ENCODE assay signal across 23 cellular contexts in genomic region chr15:58401991-58402649, GRCh38. TPM values are rescaled to one million over a fixed set of nuclear protein-coding genes. Genes with fewer than 3 reads are reported as not detected.
DNase-seq lines count a peak whose midpoint lies in the region; ATAC-seq and TF ChIP-seq lines count a peak whose summit lies in the region.
"Had no signal": no experiment of that assay in that cellular context is flagged by ENCODE, and none has a peak within 500 bp of the region (broad histone marks: within the 10 kb centered on the region; RNA-seq: fewer than 3 reads in every experiment).

No MANE protein-coding gene starts in this region.

- no peak overlapping the region for H4K8ac ChIP-seq in mesenchymal stem cell (ENCODE audit: low read length)

- no peak overlapping the region for H3K4me2 ChIP-seq in mesenchymal stem cell (ENCODE audit: low read length, poor library complexity, severe bottlenecking)
- H3K4me2 ChIP-seq: BLaER1 had no signal

- intact Hi-C loops in mucosa of descending colon (cut with DNase I, micrococcal nuclease) (loop anchor here in 1 of 2 donors (10.0 kb wide), 1 partner anchor 377 kb away; no protein-coding TSS in a partner anchor), left lung (cut with DNase I) (no loop called here)

- H3K4ac ChIP-seq in mesenchymal stem cell (ENCODE audit: low read depth in 1 of 2, low read length in 2 of 2), result no peak overlapping the region

- peak overlapping the region in 1 of 2 experiments; percentile 44 for H3K14ac ChIP-seq in mesenchymal stem cell (ENCODE audit: low read length in 2 of 2)

- H3K4me1 ChIP-seq in RWPE2 (ENCODE audit: insufficient read depth, poor library complexity, severe bottlenecking), result peaks cover 9% of the 10 kb centered on the region
- H3K4me1 ChIP-seq in mucosa of descending colon (ENCODE audit: low read depth), result no peaks in the 10 kb centered on the region
- H3K4me1 ChIP-seq in mesenchymal stem cell (ENCODE audit: control insufficient read depth, insufficient read depth, low read depth, low read length), result no peaks in the 10 kb centered on the region
- H3K4me1 ChIP-seq in left lung, result no peaks in the 10 kb centered on the region
- H3K4me1 ChIP-seq: BLaER1, tibial artery had no signal

- no peak overlapping the region for H2BK5ac ChIP-seq in mesenchymal stem cell (ENCODE audit: low read depth, low read length, poor library complexity, severe bottlenecking)

- no peak overlapping the region for H2AFZ ChIP-seq in mesenchymal stem cell (ENCODE audit: low read depth, low read length)

- H3K36me3 ChIP-seq in RWPE2 (ENCODE audit: low read depth) (no peaks in the 10 kb centered on the region), mucosa of descending colon (ENCODE audit: low read depth) (no peaks in the 10 kb centered on the region), mesenchymal stem cell (ENCODE audit: control insufficient read depth in 1 of 2, insufficient read depth in 2 of 2, low read depth in 1 of 2, low read length in 2 of 2) (no peaks in the 10 kb centered on the region), left lung (no peaks in the 10 kb centered on the region)
- H3K36me3 ChIP-seq: BLaER1, brain microvascular endothelial cell, neutrophil, tibial artery had no signal

- H2BK120ac ChIP-seq in mesenchymal stem cell (ENCODE audit: low read depth, low read length), result no peak overlapping the region

- no peak overlapping the region for H4K91ac ChIP-seq in mesenchymal stem cell (ENCODE audit: low read length)

- H3K23ac ChIP-seq in mesenchymal stem cell (ENCODE audit: low read length in 2 of 2), result no peak overlapping the region

- peak overlapping the region in 1 of 2 experiments; percentile 14 for H3K18ac ChIP-seq in mesenchymal stem cell (ENCODE audit: low read depth in 1 of 2, low read length in 2 of 2)

- H2AK5ac ChIP-seq in mesenchymal stem cell (ENCODE audit: low read length, severe bottlenecking), result no peak overlapping the region

- WGBS in mesenchymal stem cell, result 84% methylated on average over 8 of the region's 8 CpGs

- H3K79me1 ChIP-seq in mesenchymal stem cell (replicated peaks; ENCODE audit: low read length, poor library complexity, severe bottlenecking), result no peaks in the 10 kb centered on the region

- no peak for TF ChIP-seq CTCF in RWPE2 (IDR thresholded peaks at IDR 0.05; ENCODE audit: poor library complexity, severe bottlenecking)
- no peak for TF ChIP-seq CTCF in mucosa of descending colon (IDR thresholded peaks at IDR 0.05)
- no peak for TF ChIP-seq CTCF in left lung (IDR thresholded peaks at IDR 0.05)

- H3K27ac ChIP-seq in RWPE2 (ENCODE audit: poor library complexity, severe bottlenecking), result no peak overlapping the region
- H3K27ac ChIP-seq in mesenchymal stem cell (ENCODE audit: low read length, poor library complexity, severe bottlenecking), result no peak overlapping the region
- no peak overlapping the region for H3K27ac ChIP-seq in left lung
- H3K27ac ChIP-seq: BLaER1, brain microvascular endothelial cell, neutrophil, tibial artery had no signal

- ATAC-seq in RWPE2 (ENCODE audit: low read depth), result peak; percentile 79
- ATAC-seq in esophagus mucosa, result peak; percentile 47
- peak; percentile 13 for ATAC-seq in mucosa of descending colon
- ATAC-seq in HG03457 (IDR thresholded peaks at IDR 0.05; ENCODE audit: unreplicated experiment), result no peak
- no peak for ATAC-seq in left lung
- ATAC-seq: activated T-cell treated with anti-CD3 and anti-CD28 coated beads, Interleukin-2, amount 50 U/mL, for 72 hours had no signal

- H2BK15ac ChIP-seq in mesenchymal stem cell (ENCODE audit: low read depth, poor library complexity, severe bottlenecking), result no peak overlapping the region

- DNase-seq in NCI-H82 (lab: John Stamatoyannopoulos, UW) (peak; percentile 14), NCI-H82 treated with DMSO at 0.1 percent for 48 hours (lab: John Stamatoyannopoulos, UW; ENCODE audit: unreplicated experiment) (no peak), RWPE2 (ENCODE audit: low spot score) (no peak), mucosa of descending colon (no peak), mesenchymal stem cell (no peak), left lung (no peak)
- DNase-seq: 8988T; activated CD8-positive, alpha-beta memory T cell treated with anti-CD3 and anti-CD28 coated beads for 24 hours; activated T-cell treated with anti-CD3 and anti-CD28 coated beads, Interleukin-2, amount 50 U/mL, for 72 hours; brain microvascular endothelial cell; dermis blood vessel endothelial cell; erythroblast; GF-D8; head of caudate nucleus; KG1; SHP77 treated with DMSO at 0.1 percent for 48 hours; stimulated activated naive CD4-positive, alpha-beta T cell; T-helper 2 cell; tibial artery had no signal

- no peak overlapping the region for H3K9ac ChIP-seq in mesenchymal stem cell (ENCODE audit: low read length)
- H3K9ac ChIP-seq: BLaER1 had no signal

- H2BK12ac ChIP-seq in mesenchymal stem cell (ENCODE audit: low read length in 2 of 2), result peak overlapping the region in 1 of 2 experiments; percentile 51

- H3K9me3 ChIP-seq in RWPE2 (ENCODE audit: severe bottlenecking) (no peaks in the 10 kb centered on the region), mucosa of descending colon (no peaks in the 10 kb centered on the region), mesenchymal stem cell (ENCODE audit: control insufficient read depth, low read length) (no peaks in the 10 kb centered on the region), left lung (no peaks in the 10 kb centered on the region)
- H3K9me3 ChIP-seq: neutrophil, tibial artery had no signal

- H3K4me3 ChIP-seq in RWPE2 (ENCODE audit: severe bottlenecking), result no peak overlapping the region
- H3K4me3 ChIP-seq in mucosa of descending colon, result no peak overlapping the region
- no peak overlapping the region for H3K4me3 ChIP-seq in mesenchymal stem cell (ENCODE audit: insufficient read depth in 1 of 2, low read depth in 1 of 2, low read length in 2 of 2)
- no peak overlapping the region for H3K4me3 ChIP-seq in left lung
- H3K4me3 ChIP-seq: BLaER1, tibial artery had no signal

- no peaks in the 10 kb centered on the region for H3K27me3 ChIP-seq in RWPE2 (ENCODE audit: insufficient read depth, poor library complexity, severe bottlenecking)
- H3K27me3 ChIP-seq in mesenchymal stem cell (ENCODE audit: control insufficient read depth in 1 of 2, insufficient read depth in 1 of 2, low read length in 2 of 2), result no peaks in the 10 kb centered on the region
- H3K27me3 ChIP-seq in left lung, result no peaks in the 10 kb centered on the region
- H3K27me3 ChIP-seq: BLaER1, brain microvascular endothelial cell, neutrophil had no signal

RNA-seq across cellular contexts. Expression of gene LIPC, which starts 29.7 kb away (rescaled TPM):
- not detected for total RNA-seq in esophagus mucosa
- total RNA-seq in mucosa of descending colon, result 1 to 10 TPM; 2.3 to 9.3 (median 3.4) TPM
- not detected for polyA plus RNA-seq in mesenchymal stem cell (2013, experiment 1 of 2)
- polyA plus RNA-seq in mesenchymal stem cell (2013, experiment 2 of 2), result not detected
- total RNA-seq in left lung, result under 1 TPM; 0.58 to 0.76 TPM

Comparison
In these comparisons a context has a peak if more than half of its experiments do, and no peak if none do; other contexts are left out.
1. ATAC-seq: peak in RWPE2 (single experiment), esophagus mucosa (single experiment) and mucosa of descending colon (single experiment); none in HG03457 (single experiment) and left lung (single experiment).